In genomic region chr3:168859143-168859542, GRCh38 we compare ENCODE assay signal across 14 cellular contexts.
DNase-seq lines count a peak whose midpoint lies in the region; ATAC-seq and TF ChIP-seq lines count a peak whose summit lies in the region.
"Had no signal": no experiment of that assay in that cellular context is flagged by ENCODE, and none has a peak within 500 bp of the region (broad histone marks: within the 10 kb centered on the region; RNA-seq: fewer than 3 reads in every experiment).

No MANE protein-coding gene starts in this region.

- TF ChIP-seq RAD21 in liver (IDR thresholded peaks at IDR 0.05): no peak

- H3K36me3 Mint-ChIP-seq in type B pancreatic cell: no peaks in the 10 kb centered on the region
- H3K36me3 Mint-ChIP-seq in activated naive CD4-positive, alpha-beta T cell treated with anti-CD3 and anti-CD28 coated beads, Interleukin-2, amount 50 U/mL, for 72 hours: no peaks in the 10 kb centered on the region

- peak overlapping the region; percentile 13 for H3K4me3 Mint-ChIP-seq in type B pancreatic cell

- H3K36me3 ChIP-seq in body of pancreas (replicated peaks in 1 of 2; ENCODE audit: insufficient read depth in 1 of 2, low read depth in 2 of 2): no peaks in the 10 kb centered on the region
- no peaks in the 10 kb centered on the region for H3K36me3 ChIP-seq in liver (ENCODE audit: control insufficient read depth in 4 of 4, insufficient read depth in 3 of 4, low read depth in 1 of 4, low read length in 3 of 4)

- TF ChIP-seq CTCF in body of pancreas (IDR thresholded peaks at IDR 0.05) (no peak), liver (IDR thresholded peaks at IDR 0.05; ENCODE audit: low read depth, low read length, missing input control) (no peak), type B pancreatic cell (conservative IDR thresholded peaks at IDR 0.05) (no peak)

- no peak overlapping the region for H3K9ac ChIP-seq in liver (ENCODE audit: low read depth in 1 of 2, low read length in 2 of 2)

- H3K4me3 ChIP-seq in body of pancreas (no peak overlapping the region), liver (ENCODE audit: low read depth in 1 of 3, low read length in 3 of 3) (no peak overlapping the region)

- H3K9me3 ChIP-seq in body of pancreas (no peaks in the 10 kb centered on the region), liver (ENCODE audit: control insufficient read depth in 4 of 4, low read length in 3 of 4) (no peaks in the 10 kb centered on the region)

- H3K4me1 ChIP-seq in body of pancreas (peaks cover 37% of the 10 kb centered on the region), liver (ENCODE audit: control insufficient read depth in 4 of 4, insufficient read depth in 4 of 4, low read length in 3 of 4) (peaks cover 0 to 7% (median 3%) of the 10 kb centered on the region in 4 donors)

- H3K27me3 ChIP-seq in body of pancreas (no peaks in the 10 kb centered on the region), liver (ENCODE audit: control insufficient read depth in 4 of 4, insufficient read depth in 4 of 4, low read length in 3 of 4) (peaks cover 0 to 3% (median 0%) of the 10 kb centered on the region in 4 donors)

- peak overlapping the region; percentile 44 for H3K27ac Mint-ChIP-seq in type B pancreatic cell
- H3K27ac Mint-ChIP-seq in activated naive CD4-positive, alpha-beta T cell treated with anti-CD3 and anti-CD28 coated beads, Interleukin-2, amount 50 U/mL, for 72 hours: no peak overlapping the region

- in situ Hi-C loops in Caki2 (cut with HindIII; ENCODE audit: low pct_unique_long_range_greater_than_20kb, low sequenced_read_pairs): no loop called here

- intact Hi-C loops in body of pancreas (cut with DNase I): no loop called here

- ATAC-seq in body of pancreas: peak; percentile 56
- ATAC-seq in activated naive CD4-positive, alpha-beta T cell treated with anti-CD3 and anti-CD28 coated beads, Interleukin-2, amount 50 U/mL, for 72 hours: no peak
- ATAC-seq: Right ventricle myocardium inferior had no signal

- 30 to 32% methylated on average over 4 of the region's 4 CpGs for WGBS in body of pancreas, 2 donors
- WGBS in liver: 41% methylated on average over 4 of the region's 4 CpGs

- H3K27me3 Mint-ChIP-seq in type B pancreatic cell: no peaks in the 10 kb centered on the region

- H3K9me3 Mint-ChIP-seq in type B pancreatic cell: no peaks in the 10 kb centered on the region
- peaks cover 3 to 4% of the 10 kb centered on the region in 2 donors for H3K9me3 Mint-ChIP-seq in activated naive CD4-positive, alpha-beta T cell treated with anti-CD3 and anti-CD28 coated beads, Interleukin-2, amount 50 U/mL, for 72 hours

- peak; percentile 47 for DNase-seq in Caki2 (ENCODE audit: low read depth)
- DNase-seq in body of pancreas: no peak
- DNase-seq in type B pancreatic cell (ENCODE audit: extremely low spot score, unreplicated experiment): no peak
- no peak for DNase-seq in DMS79 treated with DMSO at 0.1 percent for 48 hours (lab: John Stamatoyannopoulos, UW)
- DNase-seq in foreskin melanocyte: no peak
- DNase-seq in activated naive CD4-positive, alpha-beta T cell treated with anti-CD3 and anti-CD28 coated beads, Interleukin-2, amount 50 U/mL, for 72 hours (ENCODE audit: low spot score in 2 of 2): no peak
- DNase-seq: NCI-H1092 treated with DMSO at 0.1 percent for 48 hours, NCI-H146, NCI-H2029 treated with DMSO at 0.1 percent for 48 hours, NCI-H2171, NCI-H526 had no signal

- H3K4me1 Mint-ChIP-seq in type B pancreatic cell (ENCODE audit: unreplicated experiment): peaks cover 3% of the 10 kb centered on the region

- no peak for TF ChIP-seq POLR2A in body of pancreas (IDR thresholded peaks at IDR 0.05)

- H3K27ac ChIP-seq in body of pancreas: peak overlapping the region in 1 of 4 donors; percentile 17
- H3K27ac ChIP-seq in liver (ENCODE audit: low read depth in 1 of 2, low read length in 2 of 2): no peak overlapping the region
- H3K27ac ChIP-seq: C4-2B had no signal

TF ChIP-seq in liver, 16 proteins besides CTCF, POLR2A, EP300 and RAD21:
- TF ChIP-seq, protein P1, sequence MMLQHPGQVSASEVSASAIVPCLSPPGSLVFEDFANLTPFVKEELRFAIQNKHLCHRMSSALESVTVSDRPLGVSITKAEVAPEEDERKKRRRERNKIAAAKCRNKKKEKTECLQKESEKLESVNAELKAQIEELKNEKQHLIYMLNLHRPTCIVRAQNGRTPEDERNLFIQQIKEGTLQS (IDR thresholded peaks at IDR 0.05): no peak
- TF ChIP-seq JUND (IDR thresholded peaks at IDR 0.05): peak; percentile 29 to 36
- TF ChIP-seq NR2F2 (IDR thresholded peaks at IDR 0.05): no peak
- TF ChIP-seq RXRA (IDR thresholded peaks at IDR 0.05): no peak
- no peak for TF ChIP-seq FOXA1 (IDR thresholded peaks at IDR 0.05)
- no peak for TF ChIP-seq REST (IDR thresholded peaks at IDR 0.05)
- peak; percentile 12 to 39 for TF ChIP-seq HNF4A (conservative IDR thresholded peaks at IDR 0.05)
- TF ChIP-seq, protein P2, sequence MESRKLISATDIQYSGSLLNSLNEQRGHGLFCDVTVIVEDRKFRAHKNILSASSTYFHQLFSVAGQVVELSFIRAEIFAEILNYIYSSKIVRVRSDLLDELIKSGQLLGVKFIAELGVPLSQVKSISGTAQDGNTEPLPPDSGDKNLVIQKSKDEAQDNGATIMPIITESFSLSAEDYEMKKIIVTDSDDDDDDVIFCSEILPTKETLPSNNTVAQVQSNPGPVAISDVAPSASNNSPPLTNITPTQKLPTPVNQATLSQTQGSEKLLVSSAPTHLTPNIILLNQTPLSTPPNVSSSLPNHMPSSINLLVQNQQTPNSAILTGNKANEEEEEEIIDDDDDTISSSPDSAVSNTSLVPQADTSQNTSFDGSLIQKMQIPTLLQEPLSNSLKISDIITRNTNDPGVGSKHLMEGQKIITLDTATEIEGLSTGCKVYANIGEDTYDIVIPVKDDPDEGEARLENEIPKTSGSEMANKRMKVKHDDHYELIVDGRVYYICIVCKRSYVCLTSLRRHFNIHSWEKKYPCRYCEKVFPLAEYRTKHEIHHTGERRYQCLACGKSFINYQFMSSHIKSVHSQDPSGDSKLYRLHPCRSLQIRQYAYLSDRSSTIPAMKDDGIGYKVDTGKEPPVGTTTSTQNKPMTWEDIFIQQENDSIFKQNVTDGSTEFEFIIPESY (IDR thresholded peaks at IDR 0.05): no peak
- peak; percentile 40 for TF ChIP-seq SP1 (IDR thresholded peaks at IDR 0.05)
- no peak for TF ChIP-seq TAF1 (conservative IDR thresholded peaks at IDR 0.05)
- TF ChIP-seq, protein P3, sequence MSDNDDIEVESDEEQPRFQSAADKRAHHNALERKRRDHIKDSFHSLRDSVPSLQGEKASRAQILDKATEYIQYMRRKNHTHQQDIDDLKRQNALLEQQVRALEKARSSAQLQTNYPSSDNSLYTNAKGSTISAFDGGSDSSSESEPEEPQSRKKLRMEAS (IDR thresholded peaks at IDR 0.05): no peak
- TF ChIP-seq EGR1 (IDR thresholded peaks at IDR 0.05; ENCODE audit: low read depth in 2 of 2): peak in 1 of 2 donors; percentile 61
- TF ChIP-seq GABPA (IDR thresholded peaks at IDR 0.05 in 1 of 2, conservative IDR thresholded peaks at IDR 0.05 in 1 of 2): no peak
- TF ChIP-seq YY1 (IDR thresholded peaks at IDR 0.05): no peak
- no peak for TF ChIP-seq FOXA2 (IDR thresholded peaks at IDR 0.05)
- no peak for TF ChIP-seq HNF4G (IDR thresholded peaks at IDR 0.05)
